In the genomic region with DNA sequence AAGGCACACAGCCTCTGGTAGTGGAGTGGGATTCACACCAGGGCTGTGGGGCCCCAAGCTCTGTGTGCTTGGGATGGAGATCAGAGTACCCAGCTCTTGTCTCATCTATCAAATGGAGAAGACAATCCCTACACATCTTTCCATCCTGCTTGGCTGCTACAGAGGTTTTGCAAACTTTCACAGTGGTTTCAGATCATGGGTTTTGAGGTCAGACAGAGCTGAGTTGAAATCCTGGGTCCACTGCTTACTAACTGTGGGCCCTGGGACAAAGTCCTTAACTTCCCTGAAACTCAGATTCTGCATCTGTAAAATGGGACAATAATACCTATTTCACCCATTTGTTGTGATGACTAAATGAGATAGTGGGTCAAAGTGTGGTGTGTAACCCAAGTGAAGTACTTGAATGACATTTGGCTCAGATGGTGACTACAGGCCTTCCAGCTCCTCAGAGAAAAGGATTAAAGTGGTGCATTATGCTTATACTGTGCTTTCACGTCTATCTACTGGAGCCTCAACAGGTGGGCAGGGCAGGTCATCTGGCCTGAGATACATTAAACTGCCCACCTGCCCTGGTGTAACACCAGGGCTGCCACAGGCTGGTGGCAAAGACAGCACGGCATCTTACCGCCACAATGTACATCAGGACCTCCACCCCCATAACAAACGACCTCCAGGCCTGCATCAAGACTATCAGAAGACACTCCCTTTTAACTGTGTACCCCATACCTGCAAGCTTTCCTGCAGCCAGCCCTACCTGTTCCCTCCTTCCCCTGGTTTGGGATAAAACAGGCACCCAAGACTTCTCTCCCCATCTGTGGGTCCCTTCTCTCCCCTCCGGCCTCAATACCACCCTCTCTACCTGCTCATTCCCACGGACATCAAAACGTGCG, we compare ENCODE assay signal across 9 cellular contexts. TPM values are rescaled to one million over a fixed set of nuclear protein-coding genes. Genes with fewer than 3 reads are reported as not detected.
DNase-seq lines count a peak whose midpoint lies in the region; ATAC-seq, FAIRE-seq and TF ChIP-seq lines count a peak whose summit lies in the region.
"Had no signal": no experiment of that assay in that cellular context is flagged by ENCODE, and none has a peak within 500 bp of the region (broad histone marks: within the 10 kb centered on the region; RNA-seq: fewer than 3 reads in every experiment).

No MANE protein-coding gene starts in this region.

- SMC1A ChIA-PET in GM12878 (lab: Charles Lee; ENCODE audit: uncharacterized antibody, unreplicated experiment), result interaction anchor here (1.2 to 26.1 kb wide), 5 partner anchors 9 to 134 kb away, joined by 3 to 522 read pairs (median 4); a partner anchor contains a TSS

- RAD21 ChIA-PET in GM12878 (lab: Charles Lee; ENCODE audit: unreplicated experiment), result interaction anchor here (1.0 to 11.9 kb wide), 7 partner anchors 7 to 58 kb away, joined by 3 to 196 read pairs (median 11); a partner anchor contains a TSS

- peak overlapping the region; percentile 85 for H3K27ac ChIP-seq in CD8-positive, alpha-beta memory T cell (ENCODE audit: low read depth, low read length)
- 0 out of 2 replicates have a peak overlapping the region, but pooled peaks have one; percentile 4 for H3K27ac ChIP-seq in KMS-11
- H3K27ac ChIP-seq in GM12878 (ENCODE audit: control insufficient read depth, insufficient read depth), result peak overlapping the region; percentile 99

- in situ Hi-C loops in GM12878 (cut with MboI), result no loop called here

- peaks cover 2% of the 10 kb centered on the region for H3K36me3 ChIP-seq in CD8-positive, alpha-beta memory T cell (ENCODE audit: insufficient read depth, low read length)
- H3K36me3 ChIP-seq in KMS-11 (ENCODE audit: insufficient read depth), result no peaks in the 10 kb centered on the region
- H3K36me3 ChIP-seq in GM12878 (ENCODE audit: control insufficient read depth in 2 of 2, insufficient read depth in 2 of 2, low read length in 1 of 2), result peaks cover 0 to 2% of the 10 kb centered on the region in 2 experiments; a peak in 2 of 4 replicates

- H3K4me3 ChIP-seq in CD8-positive, alpha-beta memory T cell (ENCODE audit: low read length), result peak overlapping the region; percentile 76
- no peak overlapping the region for H3K4me3 ChIP-seq in KMS-11 (IDR thresholded peaks at IDR 0.05; ENCODE audit: insufficient read depth, low read depth, low read length)
- H3K4me3 ChIP-seq in GM12878, result peak overlapping the region; percentile 88

- BruUV-seq in GM12878 (replicated peaks; lab: Mats Ljungman, UMichigan), result no TSS peak

- H3K4me1 Mint-ChIP-seq in CD8-positive, alpha-beta memory T cell, result peaks cover 82 to 90% (median 87%) of the 10 kb centered on the region in 3 donors
- H3K4me1 Mint-ChIP-seq in osteocyte (ENCODE audit: unreplicated experiment), result peaks cover 80% of the 10 kb centered on the region

- WGBS in GM12878 (ENCODE audit: insufficient coverage, insufficient replicate concordance, low lambda C conversion rate, missing lambda C conversion rate), result 18% methylated on average over 8 of the region's 8 CpGs

- peak overlapping the region; percentile 91 to 99 (median 96) for H3K4me3 Mint-ChIP-seq in CD8-positive, alpha-beta memory T cell
- H3K4me3 Mint-ChIP-seq in osteocyte (ENCODE audit: unreplicated experiment), result no peak overlapping the region

- H3K9ac ChIP-seq in KMS-11, result no peak overlapping the region
- peak overlapping the region; percentile 99 for H3K9ac ChIP-seq in GM12878 (ENCODE audit: control insufficient read depth, insufficient read depth, low read length)

- H2AFZ ChIP-seq in KMS-11 (ENCODE audit: low read depth) (no peak overlapping the region), GM12878 (ENCODE audit: control insufficient read depth, low read depth, low read length) (no peak overlapping the region)

- DNase-seq in CD8-positive, alpha-beta memory T cell, result no peak
- DNase-seq in GM12878 (ENCODE audit: low read depth, low spot score) (no peak), osteocyte (ENCODE audit: extremely low spot score, unreplicated experiment) (no peak), GM10266 (ENCODE audit: extremely low spot score) (no peak), NAMALWA (ENCODE audit: low spot score) (no peak)

- H3K9me3 ChIP-seq in CD8-positive, alpha-beta memory T cell (ENCODE audit: low read length), result no peaks in the 10 kb centered on the region
- no peaks in the 10 kb centered on the region for H3K9me3 ChIP-seq in GM12878 (replicated peaks; ENCODE audit: control insufficient read depth, insufficient read depth, low read length)

- no peaks in the 10 kb centered on the region for H3K79me2 ChIP-seq in KMS-11 (ENCODE audit: insufficient read depth, low read depth)
- peaks cover 80% of the 10 kb centered on the region for H3K79me2 ChIP-seq in GM12878 (ENCODE audit: control insufficient read depth, insufficient read depth, low read length)

- TF ChIP-seq CTCF in KMS-11 (conservative IDR thresholded peaks at IDR 0.05; ENCODE audit: low read depth, low read length) (no peak), GM12878 (IDR thresholded peaks at IDR 0.05 in 2 of 3, conservative IDR thresholded peaks at IDR 0.05 in 1 of 3; ENCODE audit: control insufficient read depth in 2 of 3, extremely low read depth in 1 of 3, insufficient read depth in 1 of 3, low read depth in 3 of 3, low read length in 3 of 3) (no peak), osteocyte (IDR thresholded peaks at IDR 0.05) (no peak), GM10266 (IDR thresholded peaks at IDR 0.05; ENCODE audit: control insufficient read depth, insufficient read depth, low read depth, missing control alignments) (no peak)

- ATAC-seq in GM12878 (peak; percentile 0; the same call in 1 of the 3 replicates), HG02610 (IDR thresholded peaks at IDR 0.05; ENCODE audit: unreplicated experiment) (no peak), HG02981 (IDR thresholded peaks at IDR 0.05; ENCODE audit: unreplicated experiment) (no peak)

- TF ChIP-seq POLR2A in GM12878 (IDR thresholded peaks at IDR 0.05; ENCODE audit: low read depth, low read length), result peak; percentile 12; the same call in 1 of the 2 replicates

- no peaks in the 10 kb centered on the region for H3K27me3 Mint-ChIP-seq in CD8-positive, alpha-beta memory T cell
- no peaks in the 10 kb centered on the region for H3K27me3 Mint-ChIP-seq in osteocyte (ENCODE audit: unreplicated experiment)

- H3K36me3 Mint-ChIP-seq in CD8-positive, alpha-beta memory T cell, result peaks cover 6 to 50% (median 11%) of the 10 kb centered on the region in 3 donors
- no peaks in the 10 kb centered on the region for H3K36me3 Mint-ChIP-seq in osteocyte (ENCODE audit: unreplicated experiment)

- peaks cover 86% of the 10 kb centered on the region for H3K4me1 ChIP-seq in CD8-positive, alpha-beta memory T cell (ENCODE audit: insufficient read depth, low read length)
- H3K4me1 ChIP-seq in KMS-11 (ENCODE audit: low read depth, poor library complexity, severe bottlenecking) (peaks cover 74% of the 10 kb centered on the region), GM12878 (ENCODE audit: control insufficient read depth, insufficient read depth, low read length) (peaks cover 41% of the 10 kb centered on the region)

- peak overlapping the region; percentile 95 to 100 (median 99) for H3K27ac Mint-ChIP-seq in CD8-positive, alpha-beta memory T cell
- peak overlapping the region; percentile 99 for H3K27ac Mint-ChIP-seq in osteocyte (ENCODE audit: unreplicated experiment)

- no peaks in the 10 kb centered on the region for H3K9me3 Mint-ChIP-seq in CD8-positive, alpha-beta memory T cell
- H3K9me3 Mint-ChIP-seq in osteocyte (ENCODE audit: unreplicated experiment), result no peaks in the 10 kb centered on the region

- CTCF ChIA-PET in CD8-positive, alpha-beta memory T cell (lab: Charles Lee), result interaction anchor here (1.2 to 20.8 kb wide), 5 partner anchors 9 to 55 kb away, joined by 3 to 363 read pairs (median 27); a partner anchor contains a TSS
- CTCF ChIA-PET in GM12878 (lab: Yijun Ruan, JAX), result interaction anchor here (1.0 to 2.3 kb wide), 5 partner anchors 10 to 172 kb away, joined by 3 to 8 read pairs (median 3); no protein-coding TSS in a partner anchor

- TF ChIP-seq EP300 in GM12878 (IDR thresholded peaks at IDR 0.05; ENCODE audit: borderline replicate concordance in 1 of 2, control insufficient read depth in 1 of 2, low read depth in 2 of 2, low read length in 2 of 2), result peak in 1 of 2 experiments; percentile 7; a peak in 1 of 4 replicates

- H3K4me2 ChIP-seq in KMS-11 (peak overlapping the region; percentile 77; the same call in 1 of the 2 replicates), GM12878 (ENCODE audit: control insufficient read depth, insufficient read depth) (peak overlapping the region; percentile 38)

- no peaks in the 10 kb centered on the region for H3K27me3 ChIP-seq in CD8-positive, alpha-beta memory T cell (ENCODE audit: insufficient read depth, low read length, poor library complexity, severe bottlenecking)
- no peaks in the 10 kb centered on the region for H3K27me3 ChIP-seq in KMS-11 (ENCODE audit: insufficient read depth, low read depth)
- H3K27me3 ChIP-seq in GM12878 (replicated peaks in 1 of 2; ENCODE audit: control insufficient read depth in 2 of 2, insufficient read depth in 2 of 2, low read length in 1 of 2), result no peaks in the 10 kb centered on the region

- H4K20me1 ChIP-seq in KMS-11 (ENCODE audit: insufficient read depth) (no peaks in the 10 kb centered on the region), GM12878 (ENCODE audit: control insufficient read depth, insufficient read depth) (no peaks in the 10 kb centered on the region)

- FAIRE-seq in GM12878 (lab: Jason Lieb, UNC), result no peak
- FAIRE-seq: endometrium had no signal

- POLR2A ChIA-PET in CD8-positive, alpha-beta memory T cell (lab: Charles Lee), result interaction anchor here (1.0 to 9.3 kb wide), 7 partner anchors 10 to 134 kb away, joined by 3 to 92 read pairs (median 4); a partner anchor contains a TSS
- POLR2A ChIA-PET in GM12878 (lab: Charles Lee), result interaction anchor here (0.9 to 18.1 kb wide), 5 partner anchors 28 to 194 kb away, joined by 3 to 383 read pairs (median 5); no protein-coding TSS in a partner anchor

- intact Hi-C loops in GM12878 (cut with micrococcal nuclease; ENCODE audit: unreplicated experiment), result loop anchor here (2.0 to 10.0 kb wide), 3 partner anchors 35 to 343 kb away; a partner anchor contains a TSS

- no peak for TF ChIP-seq RAD21 in GM12878 (IDR thresholded peaks at IDR 0.05; ENCODE audit: insufficient read depth, low read depth, low read length)

RNA-seq across cellular contexts. Expression of a gene that starts 0.8 kb away (rescaled TPM):
- total RNA-seq in CD8-positive, alpha-beta memory T cell, result 100 to 1,000 TPM; 316 to 322 TPM
- polyA plus RNA-seq in CD8-positive, alpha-beta memory T cell, result 12.1 TPM
- total RNA-seq in GM12878 (2013; cell fraction: nucleolus; rRNA removed), result 317 and 349 TPM in 2 replicates
- total RNA-seq in GM12878 (2014; rRNA removed) (144 and 153 TPM in 2 replicates), GM12878 (2014; rRNA removed; fragmentation: Illumina TruSeq; extraction: Trizol) (111 and 116 TPM in 2 replicates), GM12878 (2021) (163 and 164 TPM in 2 replicates), osteocyte (7.1 and 7.8 TPM in 2 replicates)
- polyA plus RNA-seq in GM12878 (2011; ENCODE audit: low read depth), result 44.2 TPM
- polyA plus RNA-seq in GM12878 (2011; rRNA removed) (106 and 147 TPM in 2 replicates), GM12878 (2014; fragmentation: Illumina TruSeq; extraction: Trizol) (82.8 and 140 TPM in 2 replicates), GM12878 (2014; fragmentation: Nextera tagmentation; extraction: Ambion mirVana) (10 to 100 TPM; 13.8 to 16.6 TPM), GM12878 (2014; rRNA removed) (153 and 156 TPM in 2 replicates), GM12878 (2016; fragmentation: Nextera tagmentation; extraction: Ambion mirVana) (10 to 100 TPM; 69.6 to 79.5 TPM)
- polyA plus RNA-seq in GM12878 (2011; cell fraction: cytosol; rRNA removed), result 186 and 209 TPM in 2 replicates
- polyA plus RNA-seq in GM12878 (2011; cell fraction: nucleus; rRNA removed), result 205 and 241 TPM in 2 replicates
- 65.1 and 86.6 TPM in 2 replicates for polyA plus RNA-seq in GM12878 (2012)
- 194 and 283 TPM in 2 replicates for polyA minus RNA-seq in GM12878 (2011; rRNA and poly(A)+ RNA removed)
- 61.2 and 66.6 TPM in 2 replicates for polyA minus RNA-seq in GM12878 (2011; cell fraction: cytosol; rRNA and poly(A)+ RNA removed)
- 99.3 and 141 TPM in 2 replicates for polyA minus RNA-seq in GM12878 (2011; cell fraction: nucleus; rRNA and poly(A)+ RNA removed)

RNA-seq across cellular contexts. Expression of a gene that starts 50.4 kb away (rescaled TPM):
- total RNA-seq in CD8-positive, alpha-beta memory T cell, result 100 to 1,000 TPM; 206 to 214 TPM
- polyA plus RNA-seq in CD8-positive, alpha-beta memory T cell, result 8.3 TPM
- total RNA-seq in GM12878 (2013; cell fraction: nucleolus; rRNA removed), result 127 and 130 TPM in 2 replicates
- total RNA-seq in GM12878 (2014; rRNA removed) (74.9 and 81.1 TPM in 2 replicates), GM12878 (2014; rRNA removed; fragmentation: Illumina TruSeq; extraction: Trizol) (63.1 and 74.8 TPM in 2 replicates), GM12878 (2021) (116 and 133 TPM in 2 replicates), osteocyte (194 and 212 TPM in 2 replicates)
- 38.7 TPM for polyA plus RNA-seq in GM12878 (2011; ENCODE audit: low read depth)
- polyA plus RNA-seq in GM12878 (2011; rRNA removed) (45.5 and 71.1 TPM in 2 replicates), GM12878 (2014; fragmentation: Illumina TruSeq; extraction: Trizol) (64.7 and 94.2 TPM in 2 replicates), GM12878 (2014; fragmentation: Nextera tagmentation; extraction: Ambion mirVana) (10 to 100 TPM; 26.0 to 50.2 TPM), GM12878 (2014; rRNA removed) (98.6 and 106 TPM in 2 replicates), GM12878 (2016; fragmentation: Nextera tagmentation; extraction: Ambion mirVana) (100 to 1,000 TPM in 1 of 2 experiments, 10 to 100 TPM in 1; 97.9 to 113 TPM)
- polyA plus RNA-seq in GM12878 (2011; cell fraction: cytosol; rRNA removed), result 118 and 119 TPM in 2 replicates
- polyA plus RNA-seq in GM12878 (2011; cell fraction: nucleus; rRNA removed), result 334 and 350 TPM in 2 replicates
- 63.6 and 78.6 TPM in 2 replicates for polyA plus RNA-seq in GM12878 (2012)
- 85.9 and 103 TPM in 2 replicates for polyA minus RNA-seq in GM12878 (2011; rRNA and poly(A)+ RNA removed)
- 31.7 and 47.3 TPM in 2 replicates for polyA minus RNA-seq in GM12878 (2011; cell fraction: cytosol; rRNA and poly(A)+ RNA removed)
- 69.5 and 128 TPM in 2 replicates for polyA minus RNA-seq in GM12878 (2011; cell fraction: nucleus; rRNA and poly(A)+ RNA removed)

Comparison
In these comparisons a context has a peak if more than half of its experiments do, and no peak if none do; other contexts are left out.
1. H3K27ac ChIP-seq: peak in every context shown above with its lines; median percentile 99 in GM12878; 85 in CD8-positive, alpha-beta memory T cell; 4 in KMS-11.
2. RNA of a gene that starts 0.8 kb away (total RNA-seq): 316 to 322 TPM in CD8-positive, alpha-beta memory T cell and 111 to 349 TPM in GM12878; 7.1 to 7.8 TPM in osteocyte; every median in the first group is over 10 times any median in the second.